ENCODE assay signal across 2 cellular contexts in genomic region chr17:7235693-7236665, GRCh38.
TF ChIP-seq lines count a peak whose summit lies in the region.

No MANE protein-coding gene starts in this region.

TF ChIP-seq in GM23338, 12 proteins besides CTCF, POLR2A, EP300 and RAD21:
- no peak for TF ChIP-seq CREB1 (CRISPR knock-in tag; IDR thresholded peaks at IDR 0.05; ENCODE audit: low read depth)
- no peak for TF ChIP-seq JUNB (IDR thresholded peaks at IDR 0.05; ENCODE audit: unreplicated experiment)
- no peak for TF ChIP-seq ZNF331 (CRISPR knock-in tag; IDR thresholded peaks at IDR 0.05; ENCODE audit: low read depth)
- TF ChIP-seq EZH2phosphoT487 (IDR thresholded peaks at IDR 0.05; ENCODE audit: unreplicated experiment): no peak
- no peak for TF ChIP-seq ZNF462 (CRISPR knock-in tag; IDR thresholded peaks at IDR 0.05)
- no peak for TF ChIP-seq NANOG (IDR thresholded peaks at IDR 0.05; ENCODE audit: borderline replicate concordance)
- no peak for TF ChIP-seq STAT1 (IDR thresholded peaks at IDR 0.05; ENCODE audit: unreplicated experiment)
- TF ChIP-seq POLR2AphosphoS5 (IDR thresholded peaks at IDR 0.05; ENCODE audit: low read depth): no peak
- no peak for TF ChIP-seq ZNF114 (CRISPR knock-in tag; IDR thresholded peaks at IDR 0.05)
- no peak for TF ChIP-seq REST (IDR thresholded peaks at IDR 0.05; ENCODE audit: unreplicated experiment)
- TF ChIP-seq ETS1 (IDR thresholded peaks at IDR 0.05): no peak
- no peak for TF ChIP-seq EZH2 (IDR thresholded peaks at IDR 0.05; ENCODE audit: low read depth, unreplicated experiment)

TF ChIP-seq in HepG2, 621 proteins besides CTCF, POLR2A, EP300 and RAD21:
- TF ChIP-seq, protein P1, sequence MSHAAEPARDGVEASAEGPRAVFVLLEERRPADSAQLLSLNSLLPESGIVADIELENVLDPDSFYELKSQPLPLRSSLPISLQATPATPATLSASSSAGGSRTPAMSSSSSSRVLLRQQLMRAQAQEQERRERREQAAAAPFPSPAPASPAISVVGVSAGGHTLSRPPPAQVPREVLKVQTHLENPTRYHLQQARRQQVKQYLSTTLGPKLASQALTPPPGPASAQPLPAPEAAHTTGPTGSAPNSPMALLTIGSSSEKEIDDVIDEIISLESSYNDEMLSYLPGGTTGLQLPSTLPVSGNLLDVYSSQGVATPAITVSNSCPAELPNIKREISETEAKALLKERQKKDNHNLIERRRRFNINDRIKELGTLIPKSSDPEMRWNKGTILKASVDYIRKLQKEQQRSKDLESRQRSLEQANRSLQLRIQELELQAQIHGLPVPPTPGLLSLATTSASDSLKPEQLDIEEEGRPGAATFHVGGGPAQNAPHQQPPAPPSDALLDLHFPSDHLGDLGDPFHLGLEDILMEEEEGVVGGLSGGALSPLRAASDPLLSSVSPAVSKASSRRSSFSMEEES (CRISPR knock-in tag; IDR thresholded peaks at IDR 0.05): 0 out of 2 replicates have a peak, but pooled peaks have one; percentile 8
- no peak for TF ChIP-seq NRL (CRISPR knock-in tag; IDR thresholded peaks at IDR 0.05; ENCODE audit: borderline replicate concordance)
- TF ChIP-seq ZNF660 (CRISPR knock-in tag; IDR thresholded peaks at IDR 0.05; ENCODE audit: borderline replicate concordance, low read depth): no peak
- no peak for TF ChIP-seq TEAD2 (CRISPR knock-in tag; IDR thresholded peaks at IDR 0.05)
- peak; percentile 22 for TF ChIP-seq RBM22 (optimal IDR thresholded peaks at IDR 0.05; ENCODE audit: low read length)
- no peak for TF ChIP-seq FUBP1 (CRISPR knock-in tag; IDR thresholded peaks at IDR 0.05; ENCODE audit: borderline replicate concordance)
- TF ChIP-seq REPIN1 (CRISPR knock-in tag; IDR thresholded peaks at IDR 0.05; ENCODE audit: borderline replicate concordance, low read depth): no peak
- 0 out of 2 replicates have a peak, but pooled peaks have one; percentile 16 for TF ChIP-seq RBFOX2 (IDR thresholded peaks at IDR 0.05; ENCODE audit: low read depth, low read length)
- no peak for TF ChIP-seq KDM3A (CRISPR knock-in tag; IDR thresholded peaks at IDR 0.05; ENCODE audit: low read depth)
- TF ChIP-seq, protein P2, sequence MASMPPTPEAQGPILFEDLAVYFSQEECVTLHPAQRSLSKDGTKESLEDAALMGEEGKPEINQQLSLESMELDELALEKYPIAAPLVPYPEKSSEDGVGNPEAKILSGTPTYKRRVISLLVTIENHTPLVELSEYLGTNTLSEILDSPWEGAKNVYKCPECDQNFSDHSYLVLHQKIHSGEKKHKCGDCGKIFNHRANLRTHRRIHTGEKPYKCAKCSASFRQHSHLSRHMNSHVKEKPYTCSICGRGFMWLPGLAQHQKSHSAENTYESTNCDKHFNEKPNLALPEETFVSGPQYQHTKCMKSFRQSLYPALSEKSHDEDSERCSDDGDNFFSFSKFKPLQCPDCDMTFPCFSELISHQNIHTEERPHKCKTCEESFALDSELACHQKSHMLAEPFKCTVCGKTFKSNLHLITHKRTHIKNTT (CRISPR knock-in tag; IDR thresholded peaks at IDR 0.05): no peak
- peak; percentile 59 for TF ChIP-seq FOSL2 (CRISPR knock-in tag; IDR thresholded peaks at IDR 0.05)
